In genomic region chr2:239386001-239386670, GRCh38 we compare ENCODE assay signal across 1 cellular context.
TF ChIP-seq lines count a peak whose summit lies in the region.

No MANE protein-coding gene starts in this region.

TF ChIP-seq in GM23338, 12 proteins besides CTCF, POLR2A, EP300 and RAD21 (continued from another document):
- TF ChIP-seq, protein P1, sequence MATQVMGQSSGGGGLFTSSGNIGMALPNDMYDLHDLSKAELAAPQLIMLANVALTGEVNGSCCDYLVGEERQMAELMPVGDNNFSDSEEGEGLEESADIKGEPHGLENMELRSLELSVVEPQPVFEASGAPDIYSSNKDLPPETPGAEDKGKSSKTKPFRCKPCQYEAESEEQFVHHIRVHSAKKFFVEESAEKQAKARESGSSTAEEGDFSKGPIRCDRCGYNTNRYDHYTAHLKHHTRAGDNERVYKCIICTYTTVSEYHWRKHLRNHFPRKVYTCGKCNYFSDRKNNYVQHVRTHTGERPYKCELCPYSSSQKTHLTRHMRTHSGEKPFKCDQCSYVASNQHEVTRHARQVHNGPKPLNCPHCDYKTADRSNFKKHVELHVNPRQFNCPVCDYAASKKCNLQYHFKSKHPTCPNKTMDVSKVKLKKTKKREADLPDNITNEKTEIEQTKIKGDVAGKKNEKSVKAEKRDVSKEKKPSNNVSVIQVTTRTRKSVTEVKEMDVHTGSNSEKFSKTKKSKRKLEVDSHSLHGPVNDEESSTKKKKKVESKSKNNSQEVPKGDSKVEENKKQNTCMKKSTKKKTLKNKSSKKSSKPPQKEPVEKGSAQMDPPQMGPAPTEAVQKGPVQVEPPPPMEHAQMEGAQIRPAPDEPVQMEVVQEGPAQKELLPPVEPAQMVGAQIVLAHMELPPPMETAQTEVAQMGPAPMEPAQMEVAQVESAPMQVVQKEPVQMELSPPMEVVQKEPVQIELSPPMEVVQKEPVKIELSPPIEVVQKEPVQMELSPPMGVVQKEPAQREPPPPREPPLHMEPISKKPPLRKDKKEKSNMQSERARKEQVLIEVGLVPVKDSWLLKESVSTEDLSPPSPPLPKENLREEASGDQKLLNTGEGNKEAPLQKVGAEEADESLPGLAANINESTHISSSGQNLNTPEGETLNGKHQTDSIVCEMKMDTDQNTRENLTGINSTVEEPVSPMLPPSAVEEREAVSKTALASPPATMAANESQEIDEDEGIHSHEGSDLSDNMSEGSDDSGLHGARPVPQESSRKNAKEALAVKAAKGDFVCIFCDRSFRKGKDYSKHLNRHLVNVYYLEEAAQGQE (IDR thresholded peaks at IDR 0.05; ENCODE audit: unreplicated experiment): no peak
- no peak for TF ChIP-seq POLR2AphosphoS5 (IDR thresholded peaks at IDR 0.05; ENCODE audit: low read depth)
- no peak for TF ChIP-seq ZNF114 (CRISPR knock-in tag; IDR thresholded peaks at IDR 0.05)
- no peak for TF ChIP-seq EZH2phosphoT487 (IDR thresholded peaks at IDR 0.05; ENCODE audit: unreplicated experiment)
- TF ChIP-seq STAT1 (IDR thresholded peaks at IDR 0.05; ENCODE audit: unreplicated experiment): no peak
- TF ChIP-seq ZNF462 (CRISPR knock-in tag; IDR thresholded peaks at IDR 0.05): no peak
- no peak for TF ChIP-seq CREB1 (CRISPR knock-in tag; IDR thresholded peaks at IDR 0.05; ENCODE audit: low read depth)
- TF ChIP-seq ZNF331 (CRISPR knock-in tag; IDR thresholded peaks at IDR 0.05; ENCODE audit: low read depth): no peak
- TF ChIP-seq NANOG (IDR thresholded peaks at IDR 0.05; ENCODE audit: borderline replicate concordance): no peak
- no peak for TF ChIP-seq EZH2 (IDR thresholded peaks at IDR 0.05; ENCODE audit: low read depth, unreplicated experiment)
